ENCODE assay signal across 14 cellular contexts in the genomic region with DNA sequence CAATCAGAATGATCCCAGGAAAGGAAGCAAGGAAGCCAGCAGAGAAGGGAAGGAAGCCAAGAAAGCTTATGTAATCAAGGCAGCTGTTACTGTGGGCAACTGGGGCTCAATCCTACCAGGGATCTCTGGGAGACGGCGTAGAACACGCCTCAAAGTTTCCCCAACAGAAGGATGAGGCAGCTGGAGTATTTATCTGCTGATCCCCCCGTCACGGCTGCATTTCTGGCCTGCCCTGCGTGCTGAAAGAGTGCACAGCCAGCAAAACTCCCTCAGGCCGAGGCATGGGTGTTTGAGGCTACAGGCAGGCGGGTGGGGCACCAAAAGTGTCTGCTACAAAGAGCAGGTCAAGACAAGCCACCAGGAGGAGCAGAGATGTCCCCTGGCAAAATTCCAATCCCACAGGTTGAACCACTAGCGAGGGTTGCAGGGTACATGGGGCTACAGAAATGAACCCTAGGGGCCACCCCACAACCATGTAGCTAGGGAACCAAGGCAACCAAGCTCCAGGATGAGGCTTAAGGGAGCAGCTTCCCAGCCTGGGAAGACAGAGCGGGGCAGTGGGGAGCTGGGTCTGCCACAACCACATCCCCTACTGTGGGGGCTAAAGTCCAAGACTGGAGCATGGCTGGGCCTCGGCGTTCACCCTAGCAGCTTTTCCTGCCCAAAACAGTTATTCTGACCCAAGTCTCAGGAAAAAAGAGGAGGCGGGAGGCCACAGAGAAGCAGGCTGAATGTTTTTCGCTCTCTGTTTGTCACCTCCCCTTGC.
DNase-seq lines count a peak whose midpoint lies in the region; ATAC-seq, FAIRE-seq and TF ChIP-seq lines count a peak whose summit lies in the region.
"Had no signal": no experiment of that assay in that cellular context is flagged by ENCODE, and none has a peak within 500 bp of the region (broad histone marks: within the 10 kb centered on the region; RNA-seq: fewer than 3 reads in every experiment).

No MANE protein-coding gene starts in this region.

- TF ChIP-seq RAD21 in A549 (conservative IDR thresholded peaks at IDR 0.05 in 1 of 2, IDR thresholded peaks at IDR 0.05 in 1 of 2): no peak

- H3K27me3 ChIP-seq in Peyer's patch (no peaks in the 10 kb centered on the region), neural progenitor cell (no peaks in the 10 kb centered on the region)
- H3K27me3 ChIP-seq: BLaER1 treated with 17β-estradiol and CSF1 and Interleukin-3, amounts not matched to agents 10 nM and 100 nM; MG63 had no signal

- no peaks in the 10 kb centered on the region for H4K20me1 ChIP-seq in neural progenitor cell (ENCODE audit: low read depth)
- H4K20me1 ChIP-seq: BLaER1 treated with 17β-estradiol and CSF1 and Interleukin-3, amounts not matched to agents 10 nM and 100 nM had no signal

- peaks cover 9% of the 10 kb centered on the region; the same call in 2 of the 3 replicates for H3K4me1 ChIP-seq in A549
- peaks cover 0 to 3% (median 0%) of the 10 kb centered on the region in 4 donors for H3K4me1 ChIP-seq in Peyer's patch
- H3K4me1 ChIP-seq in neural progenitor cell: peaks cover 14% of the 10 kb centered on the region

- no peak for TF ChIP-seq EP300 in A549 (IDR thresholded peaks at IDR 0.05)

- no peak overlapping the region for H3K9ac ChIP-seq in neural progenitor cell
- H3K9ac ChIP-seq: BLaER1 treated with 17β-estradiol and CSF1 and Interleukin-3, amounts not matched to agents 10 nM and 100 nM had no signal

- peaks cover 2% of the 10 kb centered on the region for H3K27me3 Mint-ChIP-seq in activated CD8-positive, alpha-beta T cell treated with anti-CD3 and anti-CD28 coated beads, Interleukin-2, amount 10 ng/mL, durations not matched to agents 7 days and 5 days (ENCODE audit: low read depth)
- peaks cover 4% of the 10 kb centered on the region for H3K27me3 Mint-ChIP-seq in neural progenitor cell (ENCODE audit: insufficient read depth, low read depth)

- H3K9me3 Mint-ChIP-seq in activated CD8-positive, alpha-beta T cell treated with anti-CD3 and anti-CD28 coated beads, Interleukin-2, amount 10 ng/mL, durations not matched to agents 7 days and 5 days (ENCODE audit: insufficient read depth): no peaks in the 10 kb centered on the region
- H3K9me3 Mint-ChIP-seq in neural progenitor cell: peaks cover 10% of the 10 kb centered on the region
- H3K9me3 Mint-ChIP-seq: activated naive CD4-positive, alpha-beta T cell treated with anti-CD3 and anti-CD28 coated beads for 36 hours had no signal

- H3K4me3 ChIP-seq in A549: no peak overlapping the region
- no peak overlapping the region for H3K4me3 ChIP-seq in Peyer's patch
- no peak overlapping the region for H3K4me3 ChIP-seq in neural progenitor cell
- H3K4me3 ChIP-seq: BLaER1 treated with 17β-estradiol and CSF1 and Interleukin-3, amounts not matched to agents 10 nM and 100 nM; MG63; PC-9 had no signal

- 91% methylated on average over 11 of the region's 14 CpGs for WGBS in A549 (ENCODE audit: missing lambda C conversion rate)

- H3K4me1 Mint-ChIP-seq in activated CD8-positive, alpha-beta T cell treated with anti-CD3 and anti-CD28 coated beads, Interleukin-2, amount 10 ng/mL, durations not matched to agents 7 days and 5 days (ENCODE audit: low read depth): no peaks in the 10 kb centered on the region
- peaks cover 24% of the 10 kb centered on the region for H3K4me1 Mint-ChIP-seq in neural progenitor cell

- no peak overlapping the region for H3K4me3 Mint-ChIP-seq in activated CD8-positive, alpha-beta T cell treated with anti-CD3 and anti-CD28 coated beads, Interleukin-2, amount 10 ng/mL, durations not matched to agents 7 days and 5 days
- H3K4me3 Mint-ChIP-seq in neural progenitor cell: no peak overlapping the region
- H3K4me3 Mint-ChIP-seq: activated naive CD4-positive, alpha-beta T cell treated with anti-CD3 and anti-CD28 coated beads for 36 hours had no signal

- H3K27ac ChIP-seq in A549: no peak overlapping the region
- H3K27ac ChIP-seq in angular gyrus (ENCODE audit: low read depth, low read length): peak overlapping the region; percentile 40
- no peak overlapping the region for H3K27ac ChIP-seq in Peyer's patch
- H3K27ac ChIP-seq in neural progenitor cell: no peak overlapping the region
- H3K27ac ChIP-seq: BLaER1 treated with 17β-estradiol and CSF1 and Interleukin-3, amounts not matched to agents 10 nM and 100 nM; PC-9 had no signal

- no peaks in the 10 kb centered on the region for H3K79me2 ChIP-seq in neural progenitor cell (ENCODE audit: low read depth)

- no peak overlapping the region for H2AFZ ChIP-seq in neural progenitor cell (replicated peaks)
- H2AFZ ChIP-seq: PC-9 had no signal

- DNase-seq in A549 (ENCODE audit: low read depth in 1 of 2, low spot score in 1 of 2) (no peak), H4 (ENCODE audit: low spot score) (peak; percentile 63), inferior parietal cortex (ENCODE audit: extremely low spot score) (peak; percentile 44), Peyer's patch (no peak), neural progenitor cell (ENCODE audit: low spot score) (no peak)
- DNase-seq in activated CD8-positive, alpha-beta T cell treated with anti-CD3 and anti-CD28 coated beads, Interleukin-2, amount 10 ng/mL, durations not matched to agents 7 days and 5 days: no peak
- DNase-seq: activated CD4-positive, CD25-positive, alpha-beta regulatory T cell; activated naive CD4-positive, alpha-beta T cell treated with anti-CD3 and anti-CD28 coated beads for 36 hours; mesenchymal stem cell; MG63; PC-9 had no signal

- ATAC-seq in A549: no peak; a peak in 1 of 6 replicates
- ATAC-seq in HG02970 (IDR thresholded peaks at IDR 0.05; ENCODE audit: low FRiP score, unreplicated experiment): no peak
- no peak for ATAC-seq in activated CD8-positive, alpha-beta T cell treated with anti-CD3 and anti-CD28 coated beads, Interleukin-2, amount 10 ng/mL, durations not matched to agents 7 days and 5 days

- POLR2A ChIA-PET in A549 (lab: Yijun Ruan, JAX): no interaction called here
- POLR2A ChIA-PET in activated CD8-positive, alpha-beta T cell treated with anti-CD3 and anti-CD28 coated beads, Interleukin-2, amount 10 ng/mL, durations not matched to agents 7 days and 5 days (lab: Charles Lee): no interaction called here

- TF ChIP-seq POLR2A in A549 (IDR thresholded peaks at IDR 0.05; ENCODE audit: low read length): no peak
- no peak for TF ChIP-seq POLR2A in Peyer's patch (IDR thresholded peaks at IDR 0.05)

- H3K4me2 ChIP-seq in A549 (no peak overlapping the region), neural progenitor cell (no peak overlapping the region)
- H3K4me2 ChIP-seq: PC-9 had no signal

- TF ChIP-seq CTCF in A549 (IDR thresholded peaks at IDR 0.05) (no peak), Peyer's patch (IDR thresholded peaks at IDR 0.05) (no peak), neural progenitor cell (IDR thresholded peaks at IDR 0.05) (no peak)

- H3K9me3 ChIP-seq in A549: no peaks in the 10 kb centered on the region
- H3K9me3 ChIP-seq in Peyer's patch: no peaks in the 10 kb centered on the region
- no peaks in the 10 kb centered on the region for H3K9me3 ChIP-seq in neural progenitor cell (ENCODE audit: low read depth)
- H3K9me3 ChIP-seq: BLaER1 treated with 17β-estradiol and CSF1 and Interleukin-3, amounts not matched to agents 10 nM and 100 nM; MG63 had no signal

- H3K36me3 Mint-ChIP-seq in activated CD8-positive, alpha-beta T cell treated with anti-CD3 and anti-CD28 coated beads, Interleukin-2, amount 10 ng/mL, durations not matched to agents 7 days and 5 days (ENCODE audit: low read depth): no peaks in the 10 kb centered on the region
- no peaks in the 10 kb centered on the region for H3K36me3 Mint-ChIP-seq in neural progenitor cell

- no peak overlapping the region for H3K27ac Mint-ChIP-seq in activated CD8-positive, alpha-beta T cell treated with anti-CD3 and anti-CD28 coated beads, Interleukin-2, amount 10 ng/mL, durations not matched to agents 7 days and 5 days
- H3K27ac Mint-ChIP-seq in neural progenitor cell: no peak overlapping the region
- H3K27ac Mint-ChIP-seq: activated naive CD4-positive, alpha-beta T cell treated with anti-CD3 and anti-CD28 coated beads for 36 hours had no signal

- CTCF ChIA-PET in A549 (lab: Yijun Ruan, JAX): no interaction called here
- CTCF ChIA-PET in activated CD8-positive, alpha-beta T cell treated with anti-CD3 and anti-CD28 coated beads, Interleukin-2, amount 10 ng/mL, durations not matched to agents 7 days and 5 days (lab: Charles Lee): no interaction called here

- no peaks in the 10 kb centered on the region for H3K36me3 ChIP-seq in Peyer's patch
- no peaks in the 10 kb centered on the region for H3K36me3 ChIP-seq in neural progenitor cell
- H3K36me3 ChIP-seq: BLaER1 treated with 17β-estradiol and CSF1 and Interleukin-3, amounts not matched to agents 10 nM and 100 nM; MG63 had no signal

- peak; percentile 82 for FAIRE-seq in A549 (lab: Jason Lieb, UNC)

- H3F3A ChIP-seq in neural progenitor cell (ENCODE audit: low read depth): peaks cover 5% of the 10 kb centered on the region

TF ChIP-seq in A549, 52 proteins besides CTCF, POLR2A, EP300 and RAD21:
- TF ChIP-seq HDAC2 (IDR thresholded peaks at IDR 0.05) (no peak), BHLHE40 (IDR thresholded peaks at IDR 0.05; ENCODE audit: low read depth, low read length) (no peak), ZNF302 (CRISPR knock-in tag; IDR thresholded peaks at IDR 0.05) (no peak), FOSL2 (IDR thresholded peaks at IDR 0.05) (no peak), FOSL2 (CRISPR knock-in tag; IDR thresholded peaks at IDR 0.05) (no peak), ZFP36 (IDR thresholded peaks at IDR 0.05; ENCODE audit: borderline replicate concordance, partially characterized antibody) (no peak), PHF8 (IDR thresholded peaks at IDR 0.05; ENCODE audit: borderline replicate concordance, low read depth) (no peak)
- TF ChIP-seq, protein P1, sequence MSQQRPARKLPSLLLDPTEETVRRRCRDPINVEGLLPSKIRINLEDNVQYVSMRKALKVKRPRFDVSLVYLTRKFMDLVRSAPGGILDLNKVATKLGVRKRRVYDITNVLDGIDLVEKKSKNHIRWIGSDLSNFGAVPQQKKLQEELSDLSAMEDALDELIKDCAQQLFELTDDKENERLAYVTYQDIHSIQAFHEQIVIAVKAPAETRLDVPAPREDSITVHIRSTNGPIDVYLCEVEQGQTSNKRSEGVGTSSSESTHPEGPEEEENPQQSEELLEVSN (IDR thresholded peaks at IDR 0.05; ENCODE audit: borderline replicate concordance, low read depth): no peak
- TF ChIP-seq, protein P2, sequence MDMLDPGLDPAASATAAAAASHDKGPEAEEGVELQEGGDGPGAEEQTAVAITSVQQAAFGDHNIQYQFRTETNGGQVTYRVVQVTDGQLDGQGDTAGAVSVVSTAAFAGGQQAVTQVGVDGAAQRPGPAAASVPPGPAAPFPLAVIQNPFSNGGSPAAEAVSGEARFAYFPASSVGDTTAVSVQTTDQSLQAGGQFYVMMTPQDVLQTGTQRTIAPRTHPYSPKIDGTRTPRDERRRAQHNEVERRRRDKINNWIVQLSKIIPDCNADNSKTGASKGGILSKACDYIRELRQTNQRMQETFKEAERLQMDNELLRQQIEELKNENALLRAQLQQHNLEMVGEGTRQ (IDR thresholded peaks at IDR 0.05): no peak

Comparison
In these comparisons a context has a peak if more than half of its experiments do, and no peak if none do; other contexts are left out.
1. DNase-seq: peak in H4 (single experiment) and inferior parietal cortex (single experiment); none in A549 (0 of 2), activated CD8-positive, alpha-beta T cell treated with anti-CD3 and anti-CD28 coated beads, Interleukin-2, amount 10 ng/mL, durations not matched to agents 7 days and 5 days (single experiment), Peyer's patch (0 of 3) and neural progenitor cell (single experiment).